In the genomic region with DNA sequence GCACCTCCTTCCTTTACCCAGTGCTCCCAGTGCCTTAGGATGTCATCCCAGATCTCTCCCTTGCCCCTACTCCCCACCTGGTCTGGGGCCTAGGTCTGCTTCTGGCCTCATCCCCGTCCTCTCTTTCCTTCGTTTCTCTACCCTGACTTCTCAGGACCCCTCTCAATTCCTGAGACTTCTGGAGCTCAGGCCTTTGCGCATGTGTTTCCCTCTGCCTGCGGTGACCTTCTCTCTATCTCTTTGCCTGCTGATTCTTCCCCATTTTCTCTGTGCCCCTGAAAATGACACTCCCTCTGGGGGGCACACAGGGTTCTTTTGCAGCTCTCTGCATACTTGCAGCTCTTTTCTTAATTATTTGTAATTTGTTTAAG, we compare ENCODE assay signal across 10 cellular contexts. TPM values are rescaled to one million over a fixed set of nuclear protein-coding genes. Genes with fewer than 3 reads are reported as not detected.
DNase-seq lines count a peak whose midpoint lies in the region; ATAC-seq, FAIRE-seq and TF ChIP-seq lines count a peak whose summit lies in the region.
"Had no signal": no experiment of that assay in that cellular context is flagged by ENCODE, and none has a peak within 500 bp of the region (broad histone marks: within the 10 kb centered on the region; RNA-seq: fewer than 3 reads in every experiment).

No MANE protein-coding gene starts in this region.

- TF ChIP-seq RAD21 in K562 (CRISPR knock-in tag; conservative IDR thresholded peaks at IDR 0.05 in 1 of 2, IDR thresholded peaks at IDR 0.05 in 1 of 2), result no peak

- no peak for TF ChIP-seq POLR2A in K562 (conservative IDR thresholded peaks at IDR 0.05)

- peak; percentile 14 for ATAC-seq in K562
- no peak for ATAC-seq in psoas muscle
- ATAC-seq in HG02642 (IDR thresholded peaks at IDR 0.05; ENCODE audit: poor library complexity, unreplicated experiment), result no peak

- H3K36me3 ChIP-seq in GM23248 (ENCODE audit: low read depth), result no peaks in the 10 kb centered on the region
- H3K36me3 ChIP-seq in MM.1S (replicated peaks; ENCODE audit: insufficient read depth, low read length), result no peaks in the 10 kb centered on the region
- no peaks in the 10 kb centered on the region; the same call in 2 of the 3 replicates for H3K36me3 ChIP-seq in K562 (ENCODE audit: control insufficient read depth, insufficient read depth, low read length)
- no peaks in the 10 kb centered on the region for H3K36me3 ChIP-seq in osteoblast (ENCODE audit: insufficient read depth, low read length)
- H3K36me3 ChIP-seq in psoas muscle (ENCODE audit: insufficient read depth in 1 of 2, low read depth in 1 of 2), result no peaks in the 10 kb centered on the region

- POLR2A ChIA-PET in K562 (lab: Yijun Ruan, JAX), result interaction anchor here (0.9 to 1.3 kb wide), 6 partner anchors 9 to 16 kb away, joined by 3 to 8 read pairs (median 4); a partner anchor contains a TSS

- FAIRE-seq in K562 (lab: Jason Lieb, UNC), result no peak

- peak overlapping the region; percentile 80 for H3K27ac ChIP-seq in GM23248
- H3K27ac ChIP-seq in MM.1S (ENCODE audit: low read length), result peak overlapping the region; percentile 31; the same call in 1 of the 2 replicates
- peak overlapping the region; percentile 89 for H3K27ac ChIP-seq in K562 (ENCODE audit: extremely low read depth, low read depth, low read length)
- peak overlapping the region; percentile 86 for H3K27ac ChIP-seq in osteoblast (ENCODE audit: low read depth, low read length)
- no peak overlapping the region for H3K27ac ChIP-seq in psoas muscle

- H3F3A ChIP-seq in GM23248 (ENCODE audit: insufficient read depth), result peaks cover 35% of the 10 kb centered on the region
- peaks cover 12% of the 10 kb centered on the region; the same call in 1 of the 2 replicates for H3F3A ChIP-seq in MM.1S (ENCODE audit: insufficient read depth, low read length)

- in situ Hi-C loops in GM23248 (cut with MboI) (no loop called here), K562 (cut with MboI) (loop anchor here (25.0 kb wide), 1 partner anchor 696 kb away; a partner anchor contains a TSS)

- TF ChIP-seq CTCF in MM.1S (IDR thresholded peaks at IDR 0.05; ENCODE audit: low read length) (no peak), K562 (IDR thresholded peaks at IDR 0.05 in 2 of 3, conservative IDR thresholded peaks at IDR 0.05 in 1 of 3; ENCODE audit: insufficient read depth in 2 of 3, low read depth in 1 of 3, low read length in 3 of 3) (no peak), osteoblast (IDR thresholded peaks at IDR 0.05; ENCODE audit: extremely low read depth, low read depth, low read length) (no peak), psoas muscle (IDR thresholded peaks at IDR 0.05) (no peak)

- no peaks in the 10 kb centered on the region for H3K9me2 ChIP-seq in GM23248 (ENCODE audit: insufficient read depth)
- H3K9me2 ChIP-seq in MM.1S (replicated peaks; ENCODE audit: insufficient read depth, low read length), result no peaks in the 10 kb centered on the region

- H3K4me3 ChIP-seq in GM23248, result peak overlapping the region; percentile 37
- H3K4me3 ChIP-seq in MM.1S (ENCODE audit: low read length), result no peak overlapping the region
- no peak overlapping the region for H3K4me3 ChIP-seq in K562
- H3K4me3 ChIP-seq in osteoblast (ENCODE audit: insufficient read depth, low read length), result no peak overlapping the region
- no peak overlapping the region for H3K4me3 ChIP-seq in psoas muscle

- WGBS in GM23248 (ENCODE audit: low coverage in 1 of 2, low lambda C conversion rate in 2 of 2, missing lambda C conversion rate in 2 of 2), 2 experiments, result 92 to 93% methylated on average over 4 of the region's 4 CpGs
- 15% methylated on average over 2 of the region's 4 CpGs for WGBS in K562 (ENCODE audit: insufficient coverage, low coverage, missing lambda C conversion rate)
- WGBS in psoas muscle, 3 donors, result 84 to 93% (median 87%) methylated on average over 4 of the region's 4 CpGs

- no peak for TF ChIP-seq EP300 in K562 (IDR thresholded peaks at IDR 0.05; ENCODE audit: low read length)

- CTCF ChIA-PET in K562 (lab: Yijun Ruan, JAX; ENCODE audit: low intra/inter-chr PET ratio), result no interaction called here

- H3K79me2 ChIP-seq in GM23248 (ENCODE audit: insufficient read depth) (peaks cover 26% of the 10 kb centered on the region), MM.1S (ENCODE audit: low read length) (no peaks in the 10 kb centered on the region), K562 (ENCODE audit: control insufficient read depth, insufficient read depth, low read length) (peaks cover 53% of the 10 kb centered on the region), osteoblast (ENCODE audit: insufficient read depth, low read length) (peaks cover 13% of the 10 kb centered on the region)

- H3K4me1 ChIP-seq in GM23248 (ENCODE audit: insufficient read depth), result peaks cover 27% of the 10 kb centered on the region
- H3K4me1 ChIP-seq in MM.1S (ENCODE audit: low read length), result peaks cover 13% of the 10 kb centered on the region
- peaks cover 28 to 37% of the 10 kb centered on the region in 2 experiments for H3K4me1 ChIP-seq in K562 (replicated peaks in 1 of 2; ENCODE audit: control insufficient read depth in 2 of 2, insufficient read depth in 2 of 2, low read length in 2 of 2)
- H3K4me1 ChIP-seq in osteoblast (ENCODE audit: insufficient read depth, low read length), result peaks cover 51% of the 10 kb centered on the region
- no peaks in the 10 kb centered on the region for H3K4me1 ChIP-seq in psoas muscle

- H3K4me2 ChIP-seq in GM23248 (ENCODE audit: unreplicated experiment), result peak overlapping the region; percentile 73
- peak overlapping the region; percentile 29 for H3K4me2 ChIP-seq in MM.1S (ENCODE audit: low read depth, low read length)
- H3K4me2 ChIP-seq in K562 (ENCODE audit: insufficient read depth, low read length), result peak overlapping the region; percentile 52
- H3K4me2 ChIP-seq in osteoblast (ENCODE audit: insufficient read depth, low read length), result peak overlapping the region; percentile 41

- H4K20me1 ChIP-seq in GM23248 (ENCODE audit: insufficient read depth) (no peaks in the 10 kb centered on the region), MM.1S (ENCODE audit: insufficient read depth, low read length) (no peaks in the 10 kb centered on the region), K562 (replicated peaks; ENCODE audit: control insufficient read depth, insufficient read depth, low read length) (no peaks in the 10 kb centered on the region), osteoblast (ENCODE audit: insufficient read depth, low read length) (no peaks in the 10 kb centered on the region)

- intact Hi-C loops in K562 (cut with micrococcal nuclease) (no loop called here), psoas muscle (cut with DNase I) (no loop called here)

- peak overlapping the region; percentile 67 for H3K9ac ChIP-seq in GM23248
- no peak overlapping the region for H3K9ac ChIP-seq in MM.1S (ENCODE audit: low read length)
- H3K9ac ChIP-seq in K562 (ENCODE audit: insufficient read depth in 1 of 2, low read depth in 2 of 2, low read length in 2 of 2), result peak overlapping the region; percentile 4 to 42; a peak in 3 of 4 replicates

- H3K9me3 ChIP-seq in GM23248 (ENCODE audit: low read depth) (no peaks in the 10 kb centered on the region), MM.1S (replicated peaks; ENCODE audit: insufficient read depth, low read length) (no peaks in the 10 kb centered on the region), K562 (replicated peaks; ENCODE audit: control insufficient read depth, insufficient read depth, low read depth, low read length) (no peaks in the 10 kb centered on the region), osteoblast (ENCODE audit: low read depth, low read length) (no peaks in the 10 kb centered on the region), psoas muscle (no peaks in the 10 kb centered on the region)

- BruUV-seq in K562 (replicated peaks; lab: Mats Ljungman, UMichigan), result no TSS peak

- DNase-seq in GM23248, result no peak
- no peak for DNase-seq in MM.1S
- no peak for DNase-seq in K562 (ENCODE audit: extremely low read depth in 1 of 4, low spot score in 3 of 4)
- no peak for DNase-seq in osteoblast (ENCODE audit: insufficient read length, low spot score, missing footprints)
- DNase-seq in psoas muscle, result no peak
- no peak for DNase-seq in GOT3 (lab: John Stamatoyannopoulos, UW)
- no peak for DNase-seq in NCI-H2196 (lab: John Stamatoyannopoulos, UW; ENCODE audit: unreplicated experiment)
- DNase-seq: activated gamma-delta T cell treated with Interleukin-2 at 50 U/mL for 16 hours, retina had no signal

- H2AFZ ChIP-seq in GM23248 (no peak overlapping the region), MM.1S (ENCODE audit: low read length) (no peak overlapping the region), K562 (ENCODE audit: low read depth, low read length) (no peak overlapping the region), osteoblast (ENCODE audit: low read length) (no peak overlapping the region)

- H3K27me3 ChIP-seq in GM23248 (replicated peaks; ENCODE audit: insufficient read depth) (no peaks in the 10 kb centered on the region), MM.1S (replicated peaks; ENCODE audit: insufficient read depth, low read length) (no peaks in the 10 kb centered on the region), K562 (ENCODE audit: control insufficient read depth in 2 of 2, insufficient read depth in 2 of 2, low read length in 2 of 2) (no peaks in the 10 kb centered on the region), osteoblast (ENCODE audit: insufficient read depth, low read length) (no peaks in the 10 kb centered on the region), psoas muscle (ENCODE audit: insufficient read depth in 3 of 3, low read length in 2 of 3) (no peaks in the 10 kb centered on the region)

- no peaks in the 10 kb centered on the region for H3K9me1 ChIP-seq in K562 (ENCODE audit: control insufficient read depth, insufficient read depth, low read length)

RNA-seq across cellular contexts. Expression of a gene that starts 13.5 kb away (rescaled TPM):
- total RNA-seq in GM23248 (2014; rRNA removed; shearing (Covaris generic)), result 13.7 and 20.2 TPM in 2 replicates
- polyA plus RNA-seq in GM23248 (2016; fragmentation: Nextera tagmentation; extraction: Ambion mirVana), result 10.3 and 13.1 TPM in 2 replicates
- total RNA-seq in K562 (2011; cell fraction: chromatin; rRNA removed; ENCODE audit: low replicate concordance), result 21.3 and 28.9 TPM in 2 replicates
- 24.9 and 28.0 TPM in 2 replicates for total RNA-seq in K562 (2011; cell fraction: nucleolus; rRNA removed)
- total RNA-seq in K562 (2011; cell fraction: nucleoplasm; rRNA removed), result 20.6 and 25.3 TPM in 2 replicates
- total RNA-seq in K562 (2014; rRNA removed), result 10.5 and 15.7 TPM in 2 replicates
- 9.4 and 10.8 TPM in 2 replicates for total RNA-seq in K562 (2014; rRNA removed; fragmentation: Illumina TruSeq; extraction: Trizol)
- total RNA-seq in K562 (2015; rRNA removed; fragmentation: Illumina TruSeq; extraction: Trizol), result 7.9 and 9.0 TPM in 2 replicates
- total RNA-seq in K562 (2021), result 10.7 and 12.2 TPM in 2 replicates
- polyA plus RNA-seq in K562 (2011; rRNA removed), result 13.7 and 16.6 TPM in 2 replicates
- 18.2 and 33.7 TPM in 2 replicates for polyA plus RNA-seq in K562 (2011; cell fraction: cytosol; rRNA removed)
- polyA plus RNA-seq in K562 (2011; cell fraction: nucleus; rRNA removed), result 7.3 and 8.3 TPM in 2 replicates
- polyA plus RNA-seq in K562 (2012), result 7.2 and 8.8 TPM in 2 replicates
- 9.2 and 10.5 TPM in 2 replicates for polyA plus RNA-seq in K562 (2014; fragmentation: Illumina TruSeq; extraction: Trizol)
- 1 to 10 TPM; 6.4 to 9.2 TPM for polyA plus RNA-seq in K562 (2014; fragmentation: Nextera tagmentation; extraction: Ambion mirVana)
- 12.7 and 13.7 TPM in 2 replicates for polyA plus RNA-seq in K562 (2014; rRNA removed)
- 12.5 and 14.5 TPM in 2 replicates for polyA minus RNA-seq in K562 (2011; rRNA and poly(A)+ RNA removed)
- 8.0 and 10.0 TPM in 2 replicates for polyA minus RNA-seq in K562 (2011; cell fraction: cytosol; rRNA and poly(A)+ RNA removed)
- polyA minus RNA-seq in K562 (2011; cell fraction: nucleus; rRNA and poly(A)+ RNA removed), result 5.8 and 9.1 TPM in 2 replicates
- total RNA-seq in osteoblast, result 4.7 and 5.9 TPM in 2 replicates
- total RNA-seq in psoas muscle, result under 1 TPM; 0.20 to 0.36 (median 0.29) TPM
- under 1 TPM; 0.07 to 0.13 (median 0.13) TPM for polyA plus RNA-seq in psoas muscle

RNA-seq across cellular contexts. Expression of a gene that starts 41.0 kb away (rescaled TPM):
- total RNA-seq in GM23248 (2014; rRNA removed; shearing (Covaris generic)), result 12.4 and 13.5 TPM in 2 replicates
- polyA plus RNA-seq in GM23248 (2016; fragmentation: Nextera tagmentation; extraction: Ambion mirVana) (25.8 and 29.1 TPM in 2 replicates), K562 (2011; rRNA removed) (17.2 and 18.7 TPM in 2 replicates), K562 (2014; fragmentation: Illumina TruSeq; extraction: Trizol) (7.4 and 10.0 TPM in 2 replicates), K562 (2014; fragmentation: Nextera tagmentation; extraction: Ambion mirVana) (1 to 10 TPM; 5.9 to 8.0 TPM), K562 (2014; rRNA removed) (15.5 and 22.7 TPM in 2 replicates), psoas muscle (10 to 100 TPM; 32.8 to 78.0 (median 70.0) TPM)
- total RNA-seq in K562 (2011; cell fraction: chromatin; rRNA removed; ENCODE audit: low replicate concordance), result 7.0 and 12.4 TPM in 2 replicates
- 3.3 and 4.0 TPM in 2 replicates for total RNA-seq in K562 (2011; cell fraction: nucleolus; rRNA removed)
- 4.5 and 7.0 TPM in 2 replicates for total RNA-seq in K562 (2011; cell fraction: nucleoplasm; rRNA removed)
- total RNA-seq in K562 (2014; rRNA removed) (15.1 and 15.3 TPM in 2 replicates), K562 (2014; rRNA removed; fragmentation: Illumina TruSeq; extraction: Trizol) (9.8 and 11.0 TPM in 2 replicates), K562 (2015; rRNA removed; fragmentation: Illumina TruSeq; extraction: Trizol) (7.9 and 9.5 TPM in 2 replicates), K562 (2021) (6.8 and 9.0 TPM in 2 replicates), osteoblast (11.6 and 14.7 TPM in 2 replicates), psoas muscle (10 to 100 TPM; 29.1 to 46.6 (median 38.0) TPM)
- polyA plus RNA-seq in K562 (2011; cell fraction: cytosol; rRNA removed), result 12.4 and 15.1 TPM in 2 replicates
- polyA plus RNA-seq in K562 (2011; cell fraction: nucleus; rRNA removed), result 12.1 and 12.3 TPM in 2 replicates
- polyA plus RNA-seq in K562 (2012), result 10.6 and 12.0 TPM in 2 replicates
- 8.1 and 10.3 TPM in 2 replicates for polyA minus RNA-seq in K562 (2011; rRNA and poly(A)+ RNA removed)
- polyA minus RNA-seq in K562 (2011; cell fraction: cytosol; rRNA and poly(A)+ RNA removed), result 3.0 and 4.1 TPM in 2 replicates
- polyA minus RNA-seq in K562 (2011; cell fraction: nucleus; rRNA and poly(A)+ RNA removed), result 1.9 and 3.2 TPM in 2 replicates

RNA-seq across cellular contexts. Expression of a gene that starts 41.2 kb away (rescaled TPM):
- total RNA-seq in GM23248 (2014; rRNA removed; shearing (Covaris generic)), result 41.7 and 45.3 TPM in 2 replicates
- 26.3 and 27.9 TPM in 2 replicates for polyA plus RNA-seq in GM23248 (2016; fragmentation: Nextera tagmentation; extraction: Ambion mirVana)
- total RNA-seq in K562 (2011; cell fraction: chromatin; rRNA removed; ENCODE audit: low replicate concordance), result 24.1 and 46.0 TPM in 2 replicates
- 21.0 and 27.5 TPM in 2 replicates for total RNA-seq in K562 (2011; cell fraction: nucleolus; rRNA removed)
- total RNA-seq in K562 (2011; cell fraction: nucleoplasm; rRNA removed), result 32.6 and 47.8 TPM in 2 replicates
- 42.0 and 60.8 TPM in 2 replicates for total RNA-seq in K562 (2014; rRNA removed)
- 26.5 and 30.1 TPM in 2 replicates for total RNA-seq in K562 (2014; rRNA removed; fragmentation: Illumina TruSeq; extraction: Trizol)
- 19.1 and 20.3 TPM in 2 replicates for total RNA-seq in K562 (2015; rRNA removed; fragmentation: Illumina TruSeq; extraction: Trizol)
- 23.8 and 25.6 TPM in 2 replicates for total RNA-seq in K562 (2021)
- 6.3 and 8.1 TPM in 2 replicates for polyA plus RNA-seq in K562 (2011; rRNA removed)
- polyA plus RNA-seq in K562 (2011; cell fraction: cytosol; rRNA removed), result 5.9 and 11.5 TPM in 2 replicates
- polyA plus RNA-seq in K562 (2011; cell fraction: nucleus; rRNA removed), result 10.5 and 11.8 TPM in 2 replicates
- 19.6 and 25.0 TPM in 2 replicates for polyA plus RNA-seq in K562 (2012)
- 24.6 and 27.6 TPM in 2 replicates for polyA plus RNA-seq in K562 (2014; fragmentation: Illumina TruSeq; extraction: Trizol)
- polyA plus RNA-seq in K562 (2014; fragmentation: Nextera tagmentation; extraction: Ambion mirVana), result 10 to 100 TPM in 1 of 2 experiments, 1 to 10 TPM in 1; 8.9 to 10.5 TPM
- 16.1 and 25.3 TPM in 2 replicates for polyA plus RNA-seq in K562 (2014; rRNA removed)
- polyA minus RNA-seq in K562 (2011; rRNA and poly(A)+ RNA removed), result 11.0 and 13.2 TPM in 2 replicates
- polyA minus RNA-seq in K562 (2011; cell fraction: cytosol; rRNA and poly(A)+ RNA removed), result 12.8 and 13.1 TPM in 2 replicates
- 22.3 and 23.7 TPM in 2 replicates for polyA minus RNA-seq in K562 (2011; cell fraction: nucleus; rRNA and poly(A)+ RNA removed)
- 31.8 and 39.8 TPM in 2 replicates for total RNA-seq in osteoblast
- total RNA-seq in psoas muscle, result 10 to 100 TPM; 16.5 to 31.5 (median 29.0) TPM
- polyA plus RNA-seq in psoas muscle, result 10 to 100 TPM; 17.6 to 34.2 (median 19.2) TPM
